ENCODE assay signal across 8 cellular contexts in genomic region chr9:85743290-85744128, GRCh38. TPM values are rescaled to one million over a fixed set of nuclear protein-coding genes. Genes with fewer than 3 reads are reported as not detected.
DNase-seq lines count a peak whose midpoint lies in the region; ATAC-seq and TF ChIP-seq lines count a peak whose summit lies in the region.

No MANE protein-coding gene starts in this region.

- no peak for TF ChIP-seq POLR2A in esophagus muscularis mucosa (IDR thresholded peaks at IDR 0.05; ENCODE audit: low read depth)

- no peaks in the 10 kb centered on the region for H3K9me3 ChIP-seq in CD8-positive, alpha-beta T cell (ENCODE audit: low read length)
- no peaks in the 10 kb centered on the region for H3K9me3 ChIP-seq in HUES64 (ENCODE audit: insufficient read depth, low read depth, low read length)
- H3K9me3 ChIP-seq in WERI-Rb-1 (ENCODE audit: severe bottlenecking): no peaks in the 10 kb centered on the region
- no peaks in the 10 kb centered on the region for H3K9me3 ChIP-seq in esophagus muscularis mucosa

- CTCF ChIA-PET in CD8-positive, alpha-beta T cell (lab: Charles Lee): interaction anchor here (1.3 kb wide), 1 partner anchor 45 kb away, joined by 3 read pairs; no protein-coding TSS in a partner anchor

- intact Hi-C loops in CD8-positive, alpha-beta T cell (cut with DNase I, micrococcal nuclease): loop anchor here (2.0 to 5.0 kb wide), 4 partner anchors 539 to 1821 kb away; partner anchors contain the start of genes ISCA1 (in 1 of the 2), KIF27 (in 1 of the 2) and TUT7 (in 1 of the 2)
- intact Hi-C loops in esophagus muscularis mucosa (cut with DNase I): loop anchor here (5.0 to 10.0 kb wide), 2 partner anchors 59 to 201 kb away; partner anchors contain the start of gene NAA35

- H3K36me3 Mint-ChIP-seq in CD8-positive, alpha-beta T cell: peaks cover 9% of the 10 kb centered on the region

- no peaks in the 10 kb centered on the region for H3K27me3 ChIP-seq in CD8-positive, alpha-beta T cell (ENCODE audit: insufficient read depth, low read length)
- H3K27me3 ChIP-seq in HUES64 (ENCODE audit: insufficient read depth, low read length) (no peaks in the 10 kb centered on the region), WERI-Rb-1 (ENCODE audit: insufficient read depth, low read depth, severe bottlenecking) (no peaks in the 10 kb centered on the region), esophagus muscularis mucosa (peaks cover 0 to 4% (median 0%) of the 10 kb centered on the region in 4 donors)

- DNase-seq in CD8-positive, alpha-beta T cell: peak in 1 of 7 experiments; percentile 26
- DNase-seq in WERI-Rb-1 (peak; percentile 19), islet precursor cell (peak; percentile 57), activated gamma-delta T cell (lab: John Stamatoyannopoulos, UW) (no peak), superior temporal gyrus (ENCODE audit: extremely low spot score) (no peak), esophagus muscularis mucosa (ENCODE audit: extremely low spot score) (no peak)

- no peak overlapping the region for H3K27ac Mint-ChIP-seq in CD8-positive, alpha-beta T cell

- H3K4me3 ChIP-seq in CD8-positive, alpha-beta T cell (ENCODE audit: low read depth, low read length): no peak overlapping the region
- peak overlapping the region; percentile 93 for H3K4me3 ChIP-seq in HUES64 (ENCODE audit: low read length)
- peak overlapping the region; percentile 22 for H3K4me3 ChIP-seq in WERI-Rb-1 (ENCODE audit: low read depth, low read length)
- no peak overlapping the region for H3K4me3 ChIP-seq in esophagus muscularis mucosa

- no peak overlapping the region for H3K27ac ChIP-seq in CD8-positive, alpha-beta T cell (ENCODE audit: low read depth, low read length)
- H3K27ac ChIP-seq in HUES64 (ENCODE audit: low read depth, low read length) (no peak overlapping the region), WERI-Rb-1 (peak overlapping the region; percentile 78; the same call in 1 of the 2 replicates), esophagus muscularis mucosa (replicated peaks in 1 of 4) (no peak overlapping the region)

- H3K4me1 ChIP-seq in CD8-positive, alpha-beta T cell (ENCODE audit: insufficient read depth, low read length): peaks cover 12% of the 10 kb centered on the region
- H3K4me1 ChIP-seq in HUES64 (ENCODE audit: insufficient read depth, low read length) (peaks cover 25% of the 10 kb centered on the region), esophagus muscularis mucosa (peaks cover 16 to 28% (median 20%) of the 10 kb centered on the region in 4 donors)

- no peak for ATAC-seq in CD8-positive, alpha-beta T cell
- ATAC-seq in GM18907 (IDR thresholded peaks at IDR 0.05; ENCODE audit: unreplicated experiment): no peak

- no peak overlapping the region for H3K9ac ChIP-seq in HUES64 (ENCODE audit: low read depth, low read length)

- peak overlapping the region; percentile 30 for H3K4me3 Mint-ChIP-seq in CD8-positive, alpha-beta T cell

- H3K4me1 Mint-ChIP-seq in CD8-positive, alpha-beta T cell (ENCODE audit: low read depth): peaks cover 28% of the 10 kb centered on the region

- POLR2A ChIA-PET in CD8-positive, alpha-beta T cell (lab: Charles Lee): no interaction called here

- 50% methylated on average over 14 of the region's 14 CpGs for WGBS in HUES64
- 64% methylated on average over 14 of the region's 14 CpGs for WGBS in esophagus muscularis mucosa

- no peaks in the 10 kb centered on the region for H3K9me3 Mint-ChIP-seq in CD8-positive, alpha-beta T cell

- TF ChIP-seq CTCF in CD8-positive, alpha-beta T cell (IDR thresholded peaks at IDR 0.05): no peak
- TF ChIP-seq CTCF in WERI-Rb-1 (IDR thresholded peaks at IDR 0.05; ENCODE audit: low read depth, low read length): no peak
- no peak for TF ChIP-seq CTCF in esophagus muscularis mucosa (IDR thresholded peaks at IDR 0.05)

- no peaks in the 10 kb centered on the region for H3K36me3 ChIP-seq in CD8-positive, alpha-beta T cell (ENCODE audit: insufficient read depth, low read length)
- H3K36me3 ChIP-seq in HUES64 (ENCODE audit: insufficient read depth, low read length) (no peaks in the 10 kb centered on the region), WERI-Rb-1 (no peaks in the 10 kb centered on the region), esophagus muscularis mucosa (no peaks in the 10 kb centered on the region)

- H3K27me3 Mint-ChIP-seq in CD8-positive, alpha-beta T cell (ENCODE audit: low read depth): peaks cover 3% of the 10 kb centered on the region

- TF ChIP-seq EP300 in esophagus muscularis mucosa (IDR thresholded peaks at IDR 0.05): no peak

RNA-seq across cellular contexts. Expression of gene AGTPBP1, which starts 1.8 kb away (rescaled TPM):
- 10 to 100 TPM; 58.3 to 58.4 TPM for total RNA-seq in CD8-positive, alpha-beta T cell
- 26.9 TPM for polyA plus RNA-seq in HUES64 (2013, experiment 1 of 2)
- 34.4 TPM for polyA plus RNA-seq in HUES64 (2013, experiment 2 of 2)
- 10 to 100 TPM; 15.9 to 25.3 (median 24.1) TPM for total RNA-seq in esophagus muscularis mucosa

Comparison
In these comparisons a context has a peak if more than half of its experiments do, and no peak if none do; other contexts are left out.
1. DNase-seq: peak in WERI-Rb-1 (single experiment) and islet precursor cell (single experiment); none in activated gamma-delta T cell (single experiment), superior temporal gyrus (single experiment) and esophagus muscularis mucosa (single experiment).
2. H3K4me3 ChIP-seq: peak in HUES64 (single experiment) and WERI-Rb-1 (single experiment); none in CD8-positive, alpha-beta T cell (single experiment) and esophagus muscularis mucosa (0 of 4).